In the genomic region with DNA sequence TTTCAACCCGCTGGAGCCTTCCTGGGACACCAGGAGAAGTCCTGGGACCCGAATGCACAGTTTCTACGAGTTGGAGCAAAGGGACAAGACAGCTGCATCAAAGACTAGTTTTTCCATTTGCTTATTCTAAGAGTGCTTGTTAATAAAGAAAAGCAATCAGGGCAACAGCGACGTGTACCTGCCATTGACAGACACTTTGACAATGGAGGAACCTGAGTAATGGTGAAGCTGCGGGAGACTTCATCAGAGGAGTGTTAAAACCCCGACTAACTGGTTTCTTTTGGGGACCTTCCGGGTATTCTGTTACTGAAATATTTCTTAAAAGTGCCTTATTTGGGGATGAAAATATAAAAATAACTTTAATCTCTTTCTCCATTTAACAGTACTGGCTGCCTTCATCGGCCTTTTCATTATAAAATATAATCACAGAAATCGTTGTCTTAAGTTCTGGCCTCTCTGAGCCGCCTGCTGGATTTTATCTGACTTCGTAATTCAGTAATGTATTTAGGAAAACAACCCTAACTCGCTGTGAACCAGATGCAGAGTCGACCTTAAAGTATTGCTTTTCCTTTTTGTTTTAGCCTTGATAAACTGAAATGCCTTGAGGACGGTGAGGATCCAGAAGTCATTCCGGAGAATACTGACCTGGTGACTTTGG, we compare ENCODE assay signal across 8 cellular contexts. TPM values are rescaled to one million over a fixed set of nuclear protein-coding genes. Genes with fewer than 3 reads are reported as not detected.
DNase-seq lines count a peak whose midpoint lies in the region; ATAC-seq and TF ChIP-seq lines count a peak whose summit lies in the region.

No MANE protein-coding gene starts in this region.

- in situ Hi-C loops in GM13976 (cut with MboI; ENCODE audit: low sequenced_read_pairs, unreplicated experiment) = loop anchor here (25.0 kb wide), 1 partner anchor 136 kb away; no protein-coding TSS in a partner anchor

- H3K27ac ChIP-seq in heart right ventricle = peak overlapping the region in 9 of 10 donors; percentile 86 to 98 (median 94)
- H3K27ac ChIP-seq in duodenal mucosa (ENCODE audit: low read depth, low read length) = peak overlapping the region; percentile 87

- H3K27me3 ChIP-seq in heart right ventricle = no peaks in the 10 kb centered on the region
- no peaks in the 10 kb centered on the region for H3K27me3 ChIP-seq in duodenal mucosa (ENCODE audit: control insufficient read depth in 1 of 2, insufficient read depth in 2 of 2, low read length in 2 of 2)
- no peaks in the 10 kb centered on the region for H3K27me3 ChIP-seq in mucosa of stomach (ENCODE audit: control insufficient read depth, insufficient read depth, low read length)

- DNase-seq in heart right ventricle (no peak), left cardiac atrium (no peak), OCI-M1 (lab: John Stamatoyannopoulos, UW) (peak; percentile 46), GM13976 (ENCODE audit: low spot score) (no peak)

- H3K9ac ChIP-seq in duodenal mucosa (ENCODE audit: low read depth in 1 of 2, low read length in 2 of 2) = peak overlapping the region; percentile 94
- H3K9ac ChIP-seq in mucosa of stomach (ENCODE audit: low read length) = peak overlapping the region; percentile 83

- H3K9me3 ChIP-seq in heart right ventricle = no peaks in the 10 kb centered on the region
- H3K9me3 ChIP-seq in duodenal mucosa (ENCODE audit: control insufficient read depth in 1 of 2, low read length in 2 of 2) = no peaks in the 10 kb centered on the region
- H3K9me3 ChIP-seq in mucosa of stomach (ENCODE audit: control insufficient read depth, low read length) = no peaks in the 10 kb centered on the region

- ATAC-seq in heart right ventricle = no peak
- no peak for ATAC-seq in left cardiac atrium
- ATAC-seq in GM19328 (IDR thresholded peaks at IDR 0.05; ENCODE audit: unreplicated experiment) = no peak
- ATAC-seq in GM19467 (IDR thresholded peaks at IDR 0.05; ENCODE audit: unreplicated experiment) = no peak

- H3K4me1 ChIP-seq in heart right ventricle (peaks cover 3 to 54% (median 44%) of the 10 kb centered on the region in 9 donors), duodenal mucosa (ENCODE audit: control insufficient read depth in 1 of 2, insufficient read depth in 2 of 2, low read length in 2 of 2) (peaks cover 24 to 30% of the 10 kb centered on the region in 2 donors), mucosa of stomach (ENCODE audit: control insufficient read depth, insufficient read depth, low read length) (peaks cover 9% of the 10 kb centered on the region)

- peak overlapping the region; percentile 68 to 99 (median 90) for H3K4me3 ChIP-seq in heart right ventricle
- peak overlapping the region; percentile 95 to 100 for H3K4me3 ChIP-seq in duodenal mucosa (ENCODE audit: low read depth in 1 of 2, low read length in 2 of 2)
- H3K4me3 ChIP-seq in mucosa of stomach (ENCODE audit: low read length) = peak overlapping the region; percentile 90

- H3K36me3 ChIP-seq in heart right ventricle (peaks cover 0 to 37% (median 18%) of the 10 kb centered on the region in 9 donors), duodenal mucosa (ENCODE audit: control insufficient read depth in 1 of 2, insufficient read depth in 2 of 2, low read length in 2 of 2) (peaks cover 0 to 11% of the 10 kb centered on the region in 2 donors), mucosa of stomach (ENCODE audit: control insufficient read depth, insufficient read depth, low read length) (no peaks in the 10 kb centered on the region)

- 3 to 4% methylated on average over 16 of the region's 16 CpGs for WGBS in heart right ventricle, 2 donors

- TF ChIP-seq CTCF in heart right ventricle (IDR thresholded peaks at IDR 0.05) = peak in 2 of 9 donors; percentile 9 to 11
- no peak for TF ChIP-seq CTCF in GM13976 (IDR thresholded peaks at IDR 0.05; ENCODE audit: borderline replicate concordance, control extremely low read depth, extremely low read depth, insufficient read depth, missing control alignments)

- intact Hi-C loops in heart right ventricle (cut with DNase I) = loop anchor here in 7 of 10 donors (5.0 to 10.0 kb wide), 8 partner anchors 84 to 211 kb away; a partner anchor contains a TSS
- intact Hi-C loops in left cardiac atrium (cut with DNase I) = loop anchor here in 1 of 2 donors (5.0 to 10.0 kb wide), 2 partner anchors 116 to 149 kb away; a partner anchor contains a TSS

RNA-seq across cellular contexts. Expression of a gene that starts 0.8 kb away (rescaled TPM):
- total RNA-seq in heart right ventricle (10 to 100 TPM; 26.0 to 41.8 (median 37.5) TPM), left cardiac atrium (10 to 100 TPM; 22.6 to 23.6 TPM)
- polyA plus RNA-seq in heart right ventricle = 10 to 100 TPM; 10.2 to 10.7 TPM
